21 cellular contexts compared by ENCODE assay signal in the genomic region with DNA sequence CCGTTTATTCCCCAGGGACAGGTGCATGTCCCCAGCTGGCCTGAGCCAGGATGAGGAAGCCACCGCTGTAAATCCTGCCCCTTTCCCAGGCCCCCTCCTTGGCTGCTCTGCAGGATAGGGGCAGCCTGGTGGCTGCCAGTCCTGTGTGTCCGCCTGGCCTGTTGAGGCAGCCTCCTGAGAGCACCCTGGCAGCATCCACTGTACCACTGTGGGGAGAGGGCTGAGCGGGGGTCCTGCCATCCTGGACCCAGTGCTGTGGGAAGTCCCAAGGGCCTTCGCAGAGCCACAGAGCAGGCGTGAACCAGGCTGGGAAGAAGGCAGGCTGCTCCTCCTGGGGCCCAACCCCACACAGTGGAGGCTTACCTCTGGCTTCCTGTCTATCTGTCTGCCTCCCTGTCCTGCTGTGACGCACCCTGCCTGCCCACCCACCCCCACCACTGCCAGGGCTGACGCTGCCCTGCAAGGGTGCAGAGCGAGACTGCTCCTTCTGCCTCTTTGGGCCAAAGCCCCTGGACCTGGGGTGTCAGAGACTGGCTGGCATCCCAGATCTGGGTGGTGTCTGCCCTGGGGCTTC.
DNase-seq lines count a peak whose midpoint lies in the region; ATAC-seq lines count a peak whose summit lies in the region.
"Had no signal": no experiment of that assay in that cellular context is flagged by ENCODE, and none has a peak within 500 bp of the region (broad histone marks: within the 10 kb centered on the region; RNA-seq: fewer than 3 reads in every experiment).

No MANE protein-coding gene starts in this region.

- H3K27ac ChIP-seq in BLaER1 (peak overlapping the region; percentile 55), caudate nucleus (ENCODE audit: low read depth, low read length) (peak overlapping the region; percentile 80)
- H3K27ac ChIP-seq: pancreas, Peyer's patch, right atrium auricular region, upper lobe of left lung, VCaP had no signal

- no peaks in the 10 kb centered on the region for H3K9me3 ChIP-seq in BLaER1
- H3K9me3 ChIP-seq: pancreas, Peyer's patch, right atrium auricular region, upper lobe of left lung had no signal

- no peaks in the 10 kb centered on the region for H4K20me1 ChIP-seq in BLaER1

- H3K4me1 ChIP-seq in BLaER1 = peaks cover 57% of the 10 kb centered on the region
- H3K4me1 ChIP-seq: pancreas, right atrium auricular region, upper lobe of left lung had no signal

- no peaks in the 10 kb centered on the region for H3K27me3 ChIP-seq in BLaER1
- H3K27me3 ChIP-seq: pancreas, Peyer's patch, right atrium auricular region, upper lobe of left lung had no signal

- H3K36me3 ChIP-seq in BLaER1 = peaks cover 63% of the 10 kb centered on the region
- H3K36me3 ChIP-seq: pancreas had no signal

- ATAC-seq in activated CD4-positive, CD25-positive, alpha-beta regulatory T cell treated with anti-CD3 and anti-CD28 coated beads, Interleukin-2, amount 50 U/mL, for 24 hours = peak; percentile 20 to 36
- ATAC-seq: left colon, natural killer cell, pancreas had no signal

- peak overlapping the region; percentile 72 for H3K4me2 ChIP-seq in BLaER1

- peak overlapping the region; percentile 48; the same call in 1 of the 2 replicates for H3K9ac ChIP-seq in BLaER1

- no peak for DNase-seq in activated CD4-positive, CD25-positive, alpha-beta regulatory T cell treated with anti-CD3 and anti-CD28 coated beads, Interleukin-2, amount 50 U/mL, for 72 hours
- DNase-seq in T follicular helper cell (ENCODE audit: low read depth) (peak; percentile 9), caudate nucleus (lab: John Stamatoyannopoulos, UW) (peak in 3 of 61 donors; percentile 27 to 48 (median 34)), NCI-H187 treated with DMSO at 0.1 percent for 48 hours (lab: John Stamatoyannopoulos, UW) (no peak), Kasumi-1 (lab: John Stamatoyannopoulos, UW) (no peak), LoVo (ENCODE audit: low spot score) (no peak)
- DNase-seq: 8988T, activated gamma-delta T cell treated with Interleukin-2 at 50 U/mL for 16 hours, AML-193, amygdala, left colon, mesenchymal stem cell, natural killer cell, NCI-H2107, Peyer's patch, upper lobe of left lung had no signal

- H3K4me3 ChIP-seq in BLaER1 = no peak overlapping the region
- H3K4me3 ChIP-seq: pancreas, Peyer's patch, right atrium auricular region, upper lobe of left lung had no signal
